In the genomic region with DNA sequence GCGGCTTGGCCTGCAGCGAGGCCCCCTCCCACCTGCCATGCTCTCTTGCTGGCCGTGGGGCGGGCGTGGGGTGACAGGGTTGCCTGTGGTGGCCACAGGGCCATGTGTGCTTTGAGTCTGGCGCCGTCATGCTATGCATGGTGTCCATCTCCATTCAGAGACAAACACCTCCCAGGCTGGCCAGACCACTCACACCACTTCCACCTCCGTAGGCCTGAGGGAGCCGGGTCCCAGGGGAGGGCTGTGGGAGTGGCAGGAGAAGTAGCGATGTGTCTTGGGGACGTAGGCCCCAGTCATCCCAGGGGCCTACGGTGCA, we compare ENCODE assay signal across 18 cellular contexts.
A peak's percentile ranks its signal among the peaks of the same experiment; 100 is the strongest.
DNase-seq lines count a peak whose midpoint lies in the region; ATAC-seq, FAIRE-seq and TF ChIP-seq lines count a peak whose summit lies in the region.
"Had no signal": no experiment of that assay in that cellular context is flagged by ENCODE, and none has a peak within 500 bp of the region (broad histone marks: within the 10 kb centered on the region; RNA-seq: fewer than 3 reads in every experiment).

No MANE protein-coding gene starts in this region.

- H3K79me2 ChIP-seq in GM23338 (replicated peaks; ENCODE audit: insufficient read depth): peaks cover 97% of the 10 kb centered on the region

- TF ChIP-seq CTCF in GM23338 (conservative IDR thresholded peaks at IDR 0.05; ENCODE audit: low read depth in 2 of 2) (no peak), kidney (IDR thresholded peaks at IDR 0.05; ENCODE audit: borderline replicate concordance, extremely low read depth, insufficient read depth) (no peak), sigmoid colon (IDR thresholded peaks at IDR 0.05) (no peak), A673 (conservative IDR thresholded peaks at IDR 0.05; ENCODE audit: low read depth, low read length) (no peak)

- H3K4me3 ChIP-seq in GM23338 (no peak overlapping the region), kidney (ENCODE audit: low read length in 2 of 2) (no peak overlapping the region), sigmoid colon (no peak overlapping the region), A673 (ENCODE audit: low read depth, low read length, poor library complexity, severe bottlenecking) (no peak overlapping the region)
- H3K4me3 ChIP-seq: SJCRH30 had no signal

- intact Hi-C loops in Right ventricle myocardium superior (cut with DNase I) (no loop called here), Right ventricle myocardium inferior (cut with DNase I) (no loop called here), kidney (cut with DNase I) (no loop called here), sigmoid colon (cut with DNase I) (no loop called here), A673 (cut with micrococcal nuclease; ENCODE audit: unreplicated experiment) (no loop called here)
- intact Hi-C loops in activated T-helper 1 cell treated with anti-CD3 and anti-CD28 coated beads, Interleukin-12 subunit alpha, Interleukin-12 subunit beta, Interleukin-2, Interleukin-4 antibody, amounts not matched to agents 30 ng/mL and 10 ng/mL and 1 ng/mL, durations not matched to agents 14 hours and 24 hours and 36 hours (cut with micrococcal nuclease): no loop called here

- H3K36me3 Mint-ChIP-seq in GM23338 (ENCODE audit: low read depth): peaks cover 69% of the 10 kb centered on the region
- H3K36me3 Mint-ChIP-seq in activated T-helper 1 cell treated with anti-CD3 and anti-CD28 coated beads, Interleukin-12 subunit alpha, Interleukin-12 subunit beta, Interleukin-2, Interleukin-4 antibody, amounts not matched to agents 30 ng/mL and 10 ng/mL and 1 ng/mL, durations not matched to agents 14 hours and 24 hours and 36 hours (ENCODE audit: low read depth): peaks cover 10% of the 10 kb centered on the region

- H3K9me3 Mint-ChIP-seq in GM23338: no peaks in the 10 kb centered on the region; the same call in 2 of the 3 replicates
- H3K9me3 Mint-ChIP-seq in activated T-helper 1 cell treated with anti-CD3 and anti-CD28 coated beads, Interleukin-12 subunit alpha, Interleukin-12 subunit beta, Interleukin-2, Interleukin-4 antibody, amounts not matched to agents 30 ng/mL and 10 ng/mL and 1 ng/mL, durations not matched to agents 14 hours and 24 hours and 36 hours: no peaks in the 10 kb centered on the region

- POLR2A ChIA-PET in A673 (lab: Charles Lee; ENCODE audit: low non-redundant PET): no interaction called here

- WGBS in sigmoid colon, 2 donors: 86 to 95% methylated on average over 12 of the region's 12 CpGs

- H3K4me1 Mint-ChIP-seq in GM23338: peaks cover 17% of the 10 kb centered on the region
- H3K4me1 Mint-ChIP-seq in activated T-helper 1 cell treated with anti-CD3 and anti-CD28 coated beads, Interleukin-12 subunit alpha, Interleukin-12 subunit beta, Interleukin-2, Interleukin-4 antibody, amounts not matched to agents 30 ng/mL and 10 ng/mL and 1 ng/mL, durations not matched to agents 14 hours and 24 hours and 36 hours (ENCODE audit: low read depth): peaks cover 25% of the 10 kb centered on the region

- TF ChIP-seq POLR2A in sigmoid colon (IDR thresholded peaks at IDR 0.05): no peak

- H3K9me2 ChIP-seq in GM23338 (ENCODE audit: insufficient read depth): no peaks in the 10 kb centered on the region

- H3K4me2 ChIP-seq in GM23338: no peak overlapping the region

- no peak overlapping the region for H2AFZ ChIP-seq in GM23338

- no peak overlapping the region for H3K4me3 Mint-ChIP-seq in GM23338
- no peak overlapping the region for H3K4me3 Mint-ChIP-seq in activated T-helper 1 cell treated with anti-CD3 and anti-CD28 coated beads, Interleukin-12 subunit alpha, Interleukin-12 subunit beta, Interleukin-2, Interleukin-4 antibody, amounts not matched to agents 30 ng/mL and 10 ng/mL and 1 ng/mL, durations not matched to agents 14 hours and 24 hours and 36 hours

- TF ChIP-seq EP300 in sigmoid colon (IDR thresholded peaks at IDR 0.05): no peak

- H3K4me1 ChIP-seq in GM23338 (ENCODE audit: insufficient read depth): peaks cover 10% of the 10 kb centered on the region; the same call in 1 of the 2 replicates
- H3K4me1 ChIP-seq in kidney (ENCODE audit: control insufficient read depth in 1 of 2, insufficient read depth in 1 of 2, low read depth in 1 of 2, low read length in 2 of 2): peaks cover 4 to 8% of the 10 kb centered on the region in 2 donors
- H3K4me1 ChIP-seq in sigmoid colon: peaks cover 0 to 21% (median 19%) of the 10 kb centered on the region in 4 donors
- H3K4me1 ChIP-seq in A673 (ENCODE audit: insufficient read depth, low read length, poor library complexity, severe bottlenecking): peaks cover 11% of the 10 kb centered on the region

- 0 out of 2 replicates have a peak overlapping the region, but pooled peaks have one; percentile 69 for H3K27ac ChIP-seq in GM23338 (ENCODE audit: low read depth)
- no peak overlapping the region for H3K27ac ChIP-seq in kidney (ENCODE audit: low read depth in 2 of 2, low read length in 2 of 2)
- no peak overlapping the region for H3K27ac ChIP-seq in sigmoid colon
- H3K27ac ChIP-seq in A673 (ENCODE audit: low read depth, low read length, poor library complexity, severe bottlenecking): no peak overlapping the region
- H3K27ac ChIP-seq: SJCRH30 had no signal

- no peak overlapping the region for H3K27ac Mint-ChIP-seq in GM23338
- no peak overlapping the region for H3K27ac Mint-ChIP-seq in activated T-helper 1 cell treated with anti-CD3 and anti-CD28 coated beads, Interleukin-12 subunit alpha, Interleukin-12 subunit beta, Interleukin-2, Interleukin-4 antibody, amounts not matched to agents 30 ng/mL and 10 ng/mL and 1 ng/mL, durations not matched to agents 14 hours and 24 hours and 36 hours

- H3K9me3 ChIP-seq in kidney (ENCODE audit: control insufficient read depth in 1 of 2, low read length in 2 of 2) (no peaks in the 10 kb centered on the region), sigmoid colon (no peaks in the 10 kb centered on the region), A673 (ENCODE audit: low read depth, low read length, poor library complexity, severe bottlenecking) (no peaks in the 10 kb centered on the region)
- H3K9me3 ChIP-seq: SJCRH30 had no signal

- H4K20me1 ChIP-seq in GM23338 (replicated peaks; ENCODE audit: insufficient read depth): peaks cover 54% of the 10 kb centered on the region

- H3K9ac ChIP-seq in kidney (ENCODE audit: low read length in 2 of 2): no peak overlapping the region

- DNase-seq in Right ventricle myocardium superior: peak; percentile 37
- DNase-seq in Right ventricle myocardium inferior (ENCODE audit: missing footprints): no peak
- DNase-seq in GM23338 (ENCODE audit: low spot score): no peak
- DNase-seq in kidney: peak; percentile 57
- DNase-seq in sigmoid colon: peak; percentile 46
- no peak for DNase-seq in A673 (ENCODE audit: low spot score)
- no peak for DNase-seq in activated T-helper 1 cell treated with anti-CD3 and anti-CD28 coated beads, Interleukin-12 subunit alpha, Interleukin-12 subunit beta, Interleukin-2, Interleukin-4 antibody, amounts not matched to agents 30 ng/mL and 10 ng/mL and 1 ng/mL, durations not matched to agents 14 hours and 24 hours and 36 hours (ENCODE audit: low spot score)
- DNase-seq: DND-41, MV-4-11, NCI-H1417, NCI-H187, NCI-H2107, NCI-H524, NCI-H82, RPMI8226, SJCRH30 had no signal

- H3F3A ChIP-seq in GM23338 (replicated peaks; ENCODE audit: low read depth): peaks cover 55% of the 10 kb centered on the region

- CTCF ChIA-PET in A673 (lab: Charles Lee): no interaction called here

- H3K27me3 Mint-ChIP-seq in GM23338 (ENCODE audit: insufficient read depth, low read depth, poor library complexity): peaks cover 20% of the 10 kb centered on the region
- H3K27me3 Mint-ChIP-seq in activated T-helper 1 cell treated with anti-CD3 and anti-CD28 coated beads, Interleukin-12 subunit alpha, Interleukin-12 subunit beta, Interleukin-2, Interleukin-4 antibody, amounts not matched to agents 30 ng/mL and 10 ng/mL and 1 ng/mL, durations not matched to agents 14 hours and 24 hours and 36 hours (ENCODE audit: insufficient read depth): no peaks in the 10 kb centered on the region

- H3K36me3 ChIP-seq in GM23338 (ENCODE audit: insufficient read depth) (peaks cover 4% of the 10 kb centered on the region; the same call in 1 of the 2 replicates), kidney (ENCODE audit: control insufficient read depth in 1 of 2, insufficient read depth in 2 of 2, low read length in 2 of 2) (peaks cover 2% of the 10 kb centered on the region in 2 donors), sigmoid colon (peaks cover 0 to 53% (median 12%) of the 10 kb centered on the region in 4 donors), A673 (ENCODE audit: insufficient read depth, low read length, poor library complexity, severe bottlenecking) (peaks cover 12% of the 10 kb centered on the region)

- BruUV-seq in A673 (replicated peaks; lab: Mats Ljungman, UMichigan): no TSS peak

- H3K27me3 ChIP-seq in GM23338 (ENCODE audit: insufficient read depth) (no peaks in the 10 kb centered on the region), sigmoid colon (no peaks in the 10 kb centered on the region), A673 (replicated peaks; ENCODE audit: insufficient read depth, low read depth, low read length, poor library complexity) (no peaks in the 10 kb centered on the region)
- H3K27me3 ChIP-seq: SJCRH30 had no signal

- FAIRE-seq in kidney (lab: Jason Lieb, UNC): no peak
- FAIRE-seq: A204.1, H54 had no signal

- ATAC-seq in Right ventricle myocardium superior (ENCODE audit: poor library complexity) (no peak), Right ventricle myocardium inferior (no peak), GM23338 (no peak)

TF ChIP-seq in GM23338, 12 proteins besides CTCF, POLR2A, EP300 and RAD21:
- no peak for TF ChIP-seq CREB1 (CRISPR knock-in tag; IDR thresholded peaks at IDR 0.05; ENCODE audit: low read depth)
- TF ChIP-seq, protein P1, sequence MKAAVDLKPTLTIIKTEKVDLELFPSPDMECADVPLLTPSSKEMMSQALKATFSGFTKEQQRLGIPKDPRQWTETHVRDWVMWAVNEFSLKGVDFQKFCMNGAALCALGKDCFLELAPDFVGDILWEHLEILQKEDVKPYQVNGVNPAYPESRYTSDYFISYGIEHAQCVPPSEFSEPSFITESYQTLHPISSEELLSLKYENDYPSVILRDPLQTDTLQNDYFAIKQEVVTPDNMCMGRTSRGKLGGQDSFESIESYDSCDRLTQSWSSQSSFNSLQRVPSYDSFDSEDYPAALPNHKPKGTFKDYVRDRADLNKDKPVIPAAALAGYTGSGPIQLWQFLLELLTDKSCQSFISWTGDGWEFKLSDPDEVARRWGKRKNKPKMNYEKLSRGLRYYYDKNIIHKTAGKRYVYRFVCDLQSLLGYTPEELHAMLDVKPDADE (IDR thresholded peaks at IDR 0.05): no peak
- TF ChIP-seq ZNF114 (CRISPR knock-in tag; IDR thresholded peaks at IDR 0.05): no peak
TF ChIP-seq in GM23338: peak in this region for 0.

Comparison
In these comparisons a context has a peak if more than half of its experiments do, and no peak if none do; other contexts are left out.
1. DNase-seq: peak in Right ventricle myocardium superior (single experiment), kidney (single experiment) and sigmoid colon (single experiment); none in Right ventricle myocardium inferior (single experiment), GM23338 (single experiment), A673 (single experiment) and activated T-helper 1 cell treated with anti-CD3 and anti-CD28 coated beads, Interleukin-12 subunit alpha, Interleukin-12 subunit beta, Interleukin-2, Interleukin-4 antibody, amounts not matched to agents 30 ng/mL and 10 ng/mL and 1 ng/mL, durations not matched to agents 14 hours and 24 hours and 36 hours (single experiment).